Comparison of ENCODE assay signal across 1 cellular context in the genomic region with DNA sequence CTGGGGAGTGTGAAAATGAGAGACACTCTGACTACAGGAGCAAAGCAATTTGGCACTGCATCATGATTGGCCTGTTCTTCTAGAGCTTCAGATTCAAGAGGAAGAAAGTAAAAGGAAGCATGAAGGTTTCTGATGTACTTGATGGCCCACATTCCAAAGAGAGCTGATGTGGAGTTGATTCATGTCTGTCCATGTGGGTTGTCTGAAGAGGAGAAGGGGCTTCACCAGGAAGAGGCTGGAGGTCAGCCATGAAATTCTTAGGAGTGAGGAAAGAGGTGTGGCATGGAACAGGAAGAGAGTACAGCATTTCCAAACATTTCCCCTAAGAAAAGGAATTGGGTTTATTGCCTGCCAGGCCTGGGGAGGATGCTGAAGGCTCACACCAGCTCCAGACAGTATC.
TF ChIP-seq lines count a peak whose summit lies in the region.

No MANE protein-coding gene starts in this region.

TF ChIP-seq in IMR-90, 13 proteins besides CTCF, POLR2A, EP300 and RAD21:
- TF ChIP-seq MAZ (IDR thresholded peaks at IDR 0.05; ENCODE audit: borderline replicate concordance, low read depth, low read length): no peak
- no peak for TF ChIP-seq FOS (IDR thresholded peaks at IDR 0.05; ENCODE audit: low read depth, low read length)
- no peak for TF ChIP-seq CEBPB (IDR thresholded peaks at IDR 0.05; ENCODE audit: low read depth, low read length)
- no peak for TF ChIP-seq USF2 (IDR thresholded peaks at IDR 0.05; ENCODE audit: low read depth, low read length)
- no peak for TF ChIP-seq MAFK (IDR thresholded peaks at IDR 0.05; ENCODE audit: low read depth, low read length)
- TF ChIP-seq RCOR1 (IDR thresholded peaks at IDR 0.05; ENCODE audit: insufficient replicate concordance, low read length): no peak
- no peak for TF ChIP-seq SMC3 (IDR thresholded peaks at IDR 0.05; ENCODE audit: low read depth, low read length)
- no peak for TF ChIP-seq NFE2L2 (IDR thresholded peaks at IDR 0.05; ENCODE audit: low read depth, low read length)
- TF ChIP-seq MXI1 (IDR thresholded peaks at IDR 0.05; ENCODE audit: borderline replicate concordance, low read depth, low read length): no peak
- no peak for TF ChIP-seq CHD1 (IDR thresholded peaks at IDR 0.05; ENCODE audit: low read depth, low read length)
- no peak for TF ChIP-seq BHLHE40 (IDR thresholded peaks at IDR 0.05; ENCODE audit: low read depth, low read length)
- no peak for TF ChIP-seq RFX5 (IDR thresholded peaks at IDR 0.05; ENCODE audit: low read depth, low read length)
- TF ChIP-seq ELK1 (IDR thresholded peaks at IDR 0.05; ENCODE audit: borderline replicate concordance, low read depth, low read length): no peak
TF ChIP-seq in IMR-90: peak in this region for 0.
